In the genomic region with DNA sequence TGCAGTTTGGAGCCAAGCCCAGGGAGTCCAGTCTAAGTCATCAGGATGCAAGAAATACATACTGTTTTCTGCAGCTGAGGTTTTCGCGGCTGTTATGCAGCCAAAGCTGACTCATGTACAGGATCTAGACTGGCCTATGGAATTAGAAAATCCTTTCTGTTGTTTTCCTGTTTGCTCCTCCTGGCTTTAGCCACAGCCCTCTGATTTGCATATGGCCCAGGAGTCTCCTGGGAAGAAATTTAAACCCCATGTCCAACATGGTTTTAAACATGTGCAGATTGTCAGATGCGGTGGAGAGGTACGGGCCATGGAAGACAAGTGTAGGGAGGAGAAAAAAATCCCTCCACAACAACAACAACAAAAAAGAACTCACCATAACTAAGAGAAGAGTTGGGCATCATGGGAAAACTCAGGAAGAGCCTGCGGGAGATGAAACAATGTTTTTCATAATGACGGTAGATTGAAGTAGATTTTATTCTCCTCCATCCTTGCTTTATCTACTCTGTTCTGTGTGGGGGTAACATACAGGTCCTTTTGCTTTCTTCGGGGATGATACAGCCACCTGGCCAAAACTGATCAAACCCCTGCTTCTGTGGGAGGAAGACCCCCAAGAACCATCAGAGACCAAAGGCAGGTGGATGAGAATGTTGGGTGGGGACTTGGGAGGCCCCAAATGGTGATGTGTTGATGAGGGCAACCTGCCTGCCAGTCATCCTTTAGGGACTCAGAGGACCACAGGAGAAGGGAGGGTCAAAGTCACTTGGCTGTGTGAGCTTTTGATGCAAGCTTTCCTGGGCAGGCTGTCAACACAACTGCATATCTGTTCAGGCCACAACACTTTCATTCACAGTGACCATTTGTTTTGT, we compare ENCODE assay signal across 8 cellular contexts. TPM values are rescaled to one million over a fixed set of nuclear protein-coding genes. Genes with fewer than 3 reads are reported as not detected.
DNase-seq lines count a peak whose midpoint lies in the region; ATAC-seq and TF ChIP-seq lines count a peak whose summit lies in the region.

No MANE protein-coding gene starts in this region.

- intact Hi-C loops in PC-9 (cut with micrococcal nuclease; ENCODE audit: unreplicated experiment) = loop anchor here (1.0 to 5.0 kb wide), 2 partner anchors 154 to 1758 kb away; no protein-coding TSS in a partner anchor
- intact Hi-C loops in Right ventricle myocardium inferior (cut with DNase I) = no loop called here

- peaks cover 70% of the 10 kb centered on the region for H3K4me1 Mint-ChIP-seq in activated CD4-positive, alpha-beta T cell treated with anti-CD3 and anti-CD28 coated beads, Interleukin-2, amount 10 ng/mL, durations not matched to agents 7 days and 5 days
- H3K4me1 Mint-ChIP-seq in endodermal cell (peaks cover 2% of the 10 kb centered on the region), immature natural killer cell (peaks cover 10 to 16% of the 10 kb centered on the region in 2 donors)

- H3K9me2 ChIP-seq in PC-9 (ENCODE audit: insufficient read depth) = no peaks in the 10 kb centered on the region

- ATAC-seq in Right ventricle myocardium inferior = no peak

- POLR2A ChIA-PET in activated CD4-positive, alpha-beta T cell treated with anti-CD3 and anti-CD28 coated beads, Interleukin-2, amount 10 ng/mL, durations not matched to agents 7 days and 5 days (lab: Charles Lee) = no interaction called here
- POLR2A ChIA-PET in PC-9 (lab: Charles Lee; ENCODE audit: unreplicated experiment) = interaction anchor here (0.7 kb wide), 1 partner anchor 265 kb away, joined by 4 read pairs; no protein-coding TSS in a partner anchor

- no peak overlapping the region for H2AFZ ChIP-seq in PC-9

- H3F3A ChIP-seq in PC-9 (ENCODE audit: insufficient read depth, low read depth) = peaks cover 35% of the 10 kb centered on the region

- peak overlapping the region; percentile 42 for H3K4me2 ChIP-seq in PC-9

- no peaks in the 10 kb centered on the region for H3K9me3 ChIP-seq in PC-9 (ENCODE audit: insufficient read depth, low read depth)
- H3K9me3 ChIP-seq in endodermal cell (ENCODE audit: control insufficient read depth, low read length) = no peaks in the 10 kb centered on the region

- no peaks in the 10 kb centered on the region for H4K20me1 ChIP-seq in PC-9 (ENCODE audit: insufficient read depth)

- TF ChIP-seq CTCF in PC-9 (conservative IDR thresholded peaks at IDR 0.05) (no peak), endodermal cell (conservative IDR thresholded peaks at IDR 0.05) (no peak)

- no peak overlapping the region for H3K4me3 Mint-ChIP-seq in activated CD4-positive, alpha-beta T cell treated with anti-CD3 and anti-CD28 coated beads, Interleukin-2, amount 10 ng/mL, durations not matched to agents 7 days and 5 days
- H3K4me3 Mint-ChIP-seq in endodermal cell (no peak overlapping the region), immature natural killer cell (no peak overlapping the region)

- no peak overlapping the region for H3K4me3 ChIP-seq in PC-9
- no peak overlapping the region for H3K4me3 ChIP-seq in endodermal cell (ENCODE audit: low read length)

- no peaks in the 10 kb centered on the region for H3K27me3 Mint-ChIP-seq in activated CD4-positive, alpha-beta T cell treated with anti-CD3 and anti-CD28 coated beads, Interleukin-2, amount 10 ng/mL, durations not matched to agents 7 days and 5 days
- no peaks in the 10 kb centered on the region for H3K27me3 Mint-ChIP-seq in endodermal cell (ENCODE audit: insufficient read depth)
- H3K27me3 Mint-ChIP-seq in immature natural killer cell (ENCODE audit: low read depth in 3 of 3) = peaks cover 2 to 5% (median 2%) of the 10 kb centered on the region in 3 donors

- H3K27me3 ChIP-seq in PC-9 (ENCODE audit: insufficient read depth, low read depth) (no peaks in the 10 kb centered on the region), endodermal cell (ENCODE audit: control insufficient read depth, insufficient read depth, low read length, poor library complexity, severe bottlenecking) (no peaks in the 10 kb centered on the region)

- H3K9me3 Mint-ChIP-seq in activated CD4-positive, alpha-beta T cell treated with anti-CD3 and anti-CD28 coated beads, Interleukin-2, amount 10 ng/mL, durations not matched to agents 7 days and 5 days = no peaks in the 10 kb centered on the region
- H3K9me3 Mint-ChIP-seq in endodermal cell (no peaks in the 10 kb centered on the region), immature natural killer cell (no peaks in the 10 kb centered on the region)

- no peaks in the 10 kb centered on the region for H3K36me3 ChIP-seq in PC-9 (ENCODE audit: low read depth)
- H3K36me3 ChIP-seq in endodermal cell (ENCODE audit: control insufficient read depth, insufficient read depth, low read length) = no peaks in the 10 kb centered on the region

- H3K27ac ChIP-seq in PC-9 (peak overlapping the region; percentile 97), endodermal cell (ENCODE audit: low read depth, low read length) (peak overlapping the region; percentile 64)

- peak overlapping the region; percentile 48 for H3K9ac ChIP-seq in endodermal cell (ENCODE audit: extremely low read depth, low read length, poor library complexity, severe bottlenecking)

- DNase-seq in activated CD4-positive, alpha-beta T cell treated with anti-CD3 and anti-CD28 coated beads, Interleukin-2, amount 10 ng/mL, durations not matched to agents 7 days and 5 days = no peak
- no peak for DNase-seq in activated CD4-positive, alpha-beta T cell treated with anti-CD3 and anti-CD28 coated beads, Interleukin-2, amount 50 U/mL, for 48 hours
- DNase-seq in PC-9 (peak; percentile 76 to 95), endodermal cell (peak; percentile 94), renal cortical epithelial cell (ENCODE audit: low read depth) (peak; percentile 86), Right ventricle myocardium inferior (ENCODE audit: missing footprints) (no peak), immature natural killer cell (no peak)
- no peak for DNase-seq in stimulated activated CD4-positive, alpha-beta T cell treated with anti-CD3 and anti-CD28 coated beads, Interleukin-2, amount 100 ng/mL, for 24 hours

- no peaks in the 10 kb centered on the region for H3K79me2 ChIP-seq in PC-9 (ENCODE audit: low read depth)

- TSS peak; percentile 100 for BruUV-seq in PC-9 (replicated peaks; lab: Mats Ljungman, UMichigan)

- H3K27ac Mint-ChIP-seq in activated CD4-positive, alpha-beta T cell treated with anti-CD3 and anti-CD28 coated beads, Interleukin-2, amount 10 ng/mL, durations not matched to agents 7 days and 5 days = peak overlapping the region; percentile 26
- H3K27ac Mint-ChIP-seq in endodermal cell = peak overlapping the region; percentile 100
- H3K27ac Mint-ChIP-seq in immature natural killer cell = no peak overlapping the region

- WGBS in endodermal cell (ENCODE audit: insufficient coverage in 1 of 2, insufficient read length in 1 of 2), 2 experiments = 60 to 72% methylated on average over 4 of the region's 7 CpGs

- H3K36me3 Mint-ChIP-seq in activated CD4-positive, alpha-beta T cell treated with anti-CD3 and anti-CD28 coated beads, Interleukin-2, amount 10 ng/mL, durations not matched to agents 7 days and 5 days (ENCODE audit: low read depth) = no peaks in the 10 kb centered on the region
- H3K36me3 Mint-ChIP-seq in endodermal cell (ENCODE audit: low read depth) (no peaks in the 10 kb centered on the region), immature natural killer cell (no peaks in the 10 kb centered on the region)

- CTCF ChIA-PET in activated CD4-positive, alpha-beta T cell treated with anti-CD3 and anti-CD28 coated beads, Interleukin-2, amount 10 ng/mL, durations not matched to agents 7 days and 5 days (lab: Charles Lee) = interaction anchor here (1.4 kb wide), 1 partner anchor 9 kb away, joined by 4 read pairs; no protein-coding TSS in a partner anchor
- CTCF ChIA-PET in PC-9 (lab: Charles Lee) = interaction anchor here (0.6 kb wide), 2 partner anchors 186 to 424 kb away, joined by 6 to 7 read pairs; no protein-coding TSS in a partner anchor

- H3K4me1 ChIP-seq in PC-9 (replicated peaks; ENCODE audit: insufficient read depth) (peaks cover 17% of the 10 kb centered on the region), endodermal cell (ENCODE audit: control insufficient read depth, insufficient read depth, low read length) (no peaks in the 10 kb centered on the region)

RNA-seq across cellular contexts. Expression of gene GNA12, which starts 29.8 kb away (rescaled TPM):
- 10 to 100 TPM; 16.2 to 17.1 TPM for total RNA-seq in activated CD4-positive, alpha-beta T cell treated with anti-CD3 and anti-CD28 coated beads, Interleukin-2, amount 10 ng/mL, durations not matched to agents 7 days and 5 days
- total RNA-seq in PC-9 (2021) (50.8 and 51.7 TPM in 2 replicates), endodermal cell (10 to 100 TPM; 55.0 to 64.7 TPM), renal cortical epithelial cell (11.5 and 37.7 TPM in 2 replicates), Right ventricle myocardium inferior (40.8 TPM)
- 45.7 TPM for polyA plus RNA-seq in endodermal cell (2013, experiment 1 of 2)
- 44.9 TPM for polyA plus RNA-seq in endodermal cell (2013, experiment 2 of 2)
- polyA plus RNA-seq in immature natural killer cell = 1 to 10 TPM; 4.7 to 6.1 (median 4.8) TPM

Comparison
In these comparisons a context has a peak if more than half of its experiments do, and no peak if none do; other contexts are left out.
1. DNase-seq: peak in PC-9 (2 of 2), endodermal cell (single experiment) and renal cortical epithelial cell (single experiment); none in activated CD4-positive, alpha-beta T cell treated with anti-CD3 and anti-CD28 coated beads, Interleukin-2, amount 10 ng/mL, durations not matched to agents 7 days and 5 days (single experiment), activated CD4-positive, alpha-beta T cell treated with anti-CD3 and anti-CD28 coated beads, Interleukin-2, amount 50 U/mL, for 48 hours (0 of 2), stimulated activated CD4-positive, alpha-beta T cell treated with anti-CD3 and anti-CD28 coated beads, Interleukin-2, amount 100 ng/mL, for 24 hours (0 of 2), Right ventricle myocardium inferior (single experiment) and immature natural killer cell (0 of 3).
2. H3K27ac Mint-ChIP-seq: peak in activated CD4-positive, alpha-beta T cell treated with anti-CD3 and anti-CD28 coated beads, Interleukin-2, amount 10 ng/mL, durations not matched to agents 7 days and 5 days (single experiment) and endodermal cell (single experiment); none in immature natural killer cell (0 of 6).